In genomic region chr1:166822385-166822784, GRCh38 we compare ENCODE assay signal across 11 cellular contexts. TPM values are rescaled to one million over a fixed set of nuclear protein-coding genes. Genes with fewer than 3 reads are reported as not detected.
DNase-seq lines count a peak whose midpoint lies in the region; ATAC-seq, FAIRE-seq and TF ChIP-seq lines count a peak whose summit lies in the region.
"Had no signal": no experiment of that assay in that cellular context is flagged by ENCODE, and none has a peak within 500 bp of the region (broad histone marks: within the 10 kb centered on the region; RNA-seq: fewer than 3 reads in every experiment).

No MANE protein-coding gene starts in this region.

- POLR2A ChIA-PET in activated CD8-positive, alpha-beta T cell treated with anti-CD3 and anti-CD28 coated beads for 36 hours (lab: Charles Lee) = no interaction called here
- POLR2A ChIA-PET in activated CD8-positive, alpha-beta T cell treated with anti-CD3 and anti-CD28 coated beads, Interleukin-2, amount 10 ng/mL, durations not matched to agents 7 days and 5 days (lab: Charles Lee) = interaction anchor here (0.5 kb wide), 1 partner anchor 47 kb away, joined by 5 read pairs; no protein-coding TSS in a partner anchor

- no peak overlapping the region for H3K27ac ChIP-seq in KMS-11
- no peak overlapping the region for H3K27ac ChIP-seq in testis
- H3K27ac ChIP-seq: BLaER1 had no signal

- CTCF ChIA-PET in activated CD8-positive, alpha-beta T cell treated with anti-CD3 and anti-CD28 coated beads for 36 hours (lab: Charles Lee) = interaction anchor here (1.0 to 1.8 kb wide), 2 partner anchors 8 to 13 kb away, joined by 3 to 8 read pairs; no protein-coding TSS in a partner anchor
- CTCF ChIA-PET in activated CD8-positive, alpha-beta T cell treated with anti-CD3 and anti-CD28 coated beads, Interleukin-2, amount 10 ng/mL, durations not matched to agents 7 days and 5 days (lab: Charles Lee) = interaction anchor here (0.7 to 1.1 kb wide), 3 partner anchors 12 to 1362 kb away, joined by 3 read pairs; no protein-coding TSS in a partner anchor

- H3K36me3 Mint-ChIP-seq in activated CD8-positive, alpha-beta T cell treated with anti-CD3 and anti-CD28 coated beads for 36 hours (ENCODE audit: low read depth) = no peaks in the 10 kb centered on the region
- H3K36me3 Mint-ChIP-seq in activated CD8-positive, alpha-beta T cell treated with anti-CD3 and anti-CD28 coated beads, Interleukin-2, amount 10 ng/mL, durations not matched to agents 7 days and 5 days (ENCODE audit: low read depth) = no peaks in the 10 kb centered on the region

- H3K27ac Mint-ChIP-seq in activated CD8-positive, alpha-beta T cell treated with anti-CD3 and anti-CD28 coated beads for 36 hours = no peak overlapping the region
- no peak overlapping the region for H3K27ac Mint-ChIP-seq in activated CD8-positive, alpha-beta T cell treated with anti-CD3 and anti-CD28 coated beads, Interleukin-2, amount 10 ng/mL, durations not matched to agents 7 days and 5 days

- no peak for FAIRE-seq in bronchial epithelial cell (lab: Jason Lieb, UNC)

- H2AFZ ChIP-seq in KMS-11 (ENCODE audit: low read depth) = no peak overlapping the region

- no peaks in the 10 kb centered on the region for H3K27me3 ChIP-seq in KMS-11 (ENCODE audit: insufficient read depth, low read depth)
- H3K27me3 ChIP-seq in bronchial epithelial cell (ENCODE audit: control insufficient read depth, insufficient read depth, low read length) = no peaks in the 10 kb centered on the region
- H3K27me3 ChIP-seq in testis = no peaks in the 10 kb centered on the region
- H3K27me3 ChIP-seq: BLaER1 had no signal

- H3K9me3 Mint-ChIP-seq in activated CD8-positive, alpha-beta T cell treated with anti-CD3 and anti-CD28 coated beads for 36 hours = peaks cover 16% of the 10 kb centered on the region
- H3K9me3 Mint-ChIP-seq in activated CD8-positive, alpha-beta T cell treated with anti-CD3 and anti-CD28 coated beads, Interleukin-2, amount 10 ng/mL, durations not matched to agents 7 days and 5 days (ENCODE audit: insufficient read depth) = no peaks in the 10 kb centered on the region

- no peaks in the 10 kb centered on the region for H3K27me3 Mint-ChIP-seq in activated CD8-positive, alpha-beta T cell treated with anti-CD3 and anti-CD28 coated beads for 36 hours
- H3K27me3 Mint-ChIP-seq in activated CD8-positive, alpha-beta T cell treated with anti-CD3 and anti-CD28 coated beads, Interleukin-2, amount 10 ng/mL, durations not matched to agents 7 days and 5 days (ENCODE audit: low read depth) = peaks cover 2% of the 10 kb centered on the region

- no peaks in the 10 kb centered on the region for H3K9me3 ChIP-seq in testis

- DNase-seq in activated CD8-positive, alpha-beta T cell treated with anti-CD3 and anti-CD28 coated beads for 36 hours = no peak
- no peak for DNase-seq in activated CD8-positive, alpha-beta T cell treated with anti-CD3 and anti-CD28 coated beads, Interleukin-2, amount 10 ng/mL, durations not matched to agents 7 days and 5 days
- DNase-seq in bronchial epithelial cell (ENCODE audit: low read depth) = no peak
- DNase-seq in testis = no peak
- DNase-seq in NCI-H1092 treated with DMSO at 0.1 percent for 48 hours (lab: John Stamatoyannopoulos, UW) = no peak
- DNase-seq in NCI-H446 treated with DMSO at 0.1 percent for 48 hours (lab: John Stamatoyannopoulos, UW) = no peak
- no peak for DNase-seq in germinal center (ENCODE audit: low spot score)
- DNase-seq: NK-92 treated with Interleukin-12 subunit alpha and Interleukin-12 subunit beta, amount 100 ng/mL, for 24 hours had no signal

- TF ChIP-seq POLR2A in testis (IDR thresholded peaks at IDR 0.05) = no peak

- H3K79me2 ChIP-seq in KMS-11 (ENCODE audit: insufficient read depth, low read depth) = no peaks in the 10 kb centered on the region

- WGBS in testis, 2 donors = 48 to 54% methylated on average over 7 of the region's 7 CpGs

- no peak overlapping the region for H3K4me3 ChIP-seq in KMS-11 (IDR thresholded peaks at IDR 0.05; ENCODE audit: insufficient read depth, low read depth, low read length)
- no peak overlapping the region for H3K4me3 ChIP-seq in bronchial epithelial cell (ENCODE audit: low read depth, low read length)
- no peak overlapping the region for H3K4me3 ChIP-seq in testis
- H3K4me3 ChIP-seq: BLaER1 had no signal

- intact Hi-C loops in activated CD8-positive, alpha-beta T cell treated with anti-CD3 and anti-CD28 coated beads for 36 hours (cut with micrococcal nuclease) = no loop called here
- intact Hi-C loops in testis (cut with DNase I; ENCODE audit: low total_unique reads) = no loop called here

- peak; percentile 43 for TF ChIP-seq CTCF in activated CD8-positive, alpha-beta T cell treated with anti-CD3 and anti-CD28 coated beads for 36 hours (IDR thresholded peaks at IDR 0.05)
- peak; percentile 43; the same call in 1 of the 2 replicates for TF ChIP-seq CTCF in KMS-11 (conservative IDR thresholded peaks at IDR 0.05; ENCODE audit: low read depth, low read length)
- peak; percentile 11 for TF ChIP-seq CTCF in bronchial epithelial cell (IDR thresholded peaks at IDR 0.05; ENCODE audit: insufficient read depth, low read length, severe bottlenecking)
- TF ChIP-seq CTCF in testis (IDR thresholded peaks at IDR 0.05) = peak in 2 of 3 experiments; percentile 10 to 18

- H3K9ac ChIP-seq in KMS-11 = no peak overlapping the region
- H3K9ac ChIP-seq: BLaER1 had no signal

- no peak overlapping the region for H3K4me3 Mint-ChIP-seq in activated CD8-positive, alpha-beta T cell treated with anti-CD3 and anti-CD28 coated beads for 36 hours
- no peak overlapping the region for H3K4me3 Mint-ChIP-seq in activated CD8-positive, alpha-beta T cell treated with anti-CD3 and anti-CD28 coated beads, Interleukin-2, amount 10 ng/mL, durations not matched to agents 7 days and 5 days
- H3K4me3 Mint-ChIP-seq: central memory CD8-positive, alpha-beta T cell had no signal

- H3K4me1 Mint-ChIP-seq in activated CD8-positive, alpha-beta T cell treated with anti-CD3 and anti-CD28 coated beads for 36 hours (ENCODE audit: low read depth) = no peaks in the 10 kb centered on the region
- H3K4me1 Mint-ChIP-seq in activated CD8-positive, alpha-beta T cell treated with anti-CD3 and anti-CD28 coated beads, Interleukin-2, amount 10 ng/mL, durations not matched to agents 7 days and 5 days (ENCODE audit: low read depth) = no peaks in the 10 kb centered on the region
- H3K4me1 Mint-ChIP-seq: central memory CD8-positive, alpha-beta T cell had no signal

- no peaks in the 10 kb centered on the region for H3K4me1 ChIP-seq in KMS-11 (ENCODE audit: low read depth, poor library complexity, severe bottlenecking)
- H3K4me1 ChIP-seq in testis = no peaks in the 10 kb centered on the region
- H3K4me1 ChIP-seq: BLaER1 had no signal

- H3K36me3 ChIP-seq in KMS-11 (ENCODE audit: insufficient read depth) (no peaks in the 10 kb centered on the region), bronchial epithelial cell (ENCODE audit: control insufficient read depth, insufficient read depth, low read length) (no peaks in the 10 kb centered on the region), testis (ENCODE audit: low read depth, missing control alignments) (no peaks in the 10 kb centered on the region)
- H3K36me3 ChIP-seq: BLaER1 had no signal

- no peak overlapping the region for H3K4me2 ChIP-seq in KMS-11
- H3K4me2 ChIP-seq: BLaER1 had no signal

- peak; percentile 51 for ATAC-seq in activated CD8-positive, alpha-beta T cell treated with anti-CD3 and anti-CD28 coated beads for 36 hours
- no peak for ATAC-seq in activated CD8-positive, alpha-beta T cell treated with anti-CD3 and anti-CD28 coated beads, Interleukin-2, amount 10 ng/mL, durations not matched to agents 7 days and 5 days

- H4K20me1 ChIP-seq in KMS-11 (ENCODE audit: insufficient read depth) = no peaks in the 10 kb centered on the region
- H4K20me1 ChIP-seq: BLaER1 had no signal

RNA-seq across cellular contexts. Expression of gene POGK, which starts 16.9 kb away (rescaled TPM):
- total RNA-seq in activated CD8-positive, alpha-beta T cell treated with anti-CD3 and anti-CD28 coated beads for 36 hours = 10 to 100 TPM; 33.6 to 34.4 TPM
- total RNA-seq in activated CD8-positive, alpha-beta T cell treated with anti-CD3 and anti-CD28 coated beads, Interleukin-2, amount 10 ng/mL, durations not matched to agents 7 days and 5 days = 10 to 100 TPM; 37.6 to 39.8 TPM
- total RNA-seq in bronchial epithelial cell = 22.0 and 32.4 TPM in 2 replicates
- total RNA-seq in testis = 10 to 100 TPM; 29.2 to 29.4 TPM
- 14.3 TPM for polyA plus RNA-seq in testis (ENCODE audit: insufficient read depth, low read depth, low replicate concordance)

RNA-seq across cellular contexts. Expression of gene TADA1, which starts 53.7 kb away (rescaled TPM):
- 10 to 100 TPM; 14.3 to 15.7 TPM for total RNA-seq in activated CD8-positive, alpha-beta T cell treated with anti-CD3 and anti-CD28 coated beads for 36 hours
- total RNA-seq in activated CD8-positive, alpha-beta T cell treated with anti-CD3 and anti-CD28 coated beads, Interleukin-2, amount 10 ng/mL, durations not matched to agents 7 days and 5 days = 10 to 100 TPM; 12.9 to 13.6 TPM
- 11.6 and 14.7 TPM in 2 replicates for total RNA-seq in bronchial epithelial cell
- 10 to 100 TPM; 22.0 to 25.8 TPM for total RNA-seq in testis
- 19.2 TPM for polyA plus RNA-seq in testis (ENCODE audit: insufficient read depth, low read depth, low replicate concordance)
